9 cellular contexts compared by ENCODE assay signal in genomic region chr1:221611930-221612777, GRCh38.
A peak's percentile ranks its signal among the peaks of the same experiment; 100 is the strongest.
DNase-seq lines count a peak whose midpoint lies in the region; ATAC-seq and TF ChIP-seq lines count a peak whose summit lies in the region.
"Had no signal": no experiment of that assay in that cellular context is flagged by ENCODE, and none has a peak within 500 bp of the region (broad histone marks: within the 10 kb centered on the region; RNA-seq: fewer than 3 reads in every experiment).

No MANE protein-coding gene starts in this region.

- no peaks in the 10 kb centered on the region for H3K9me2 ChIP-seq in MM.1S (replicated peaks; ENCODE audit: insufficient read depth, low read length)

- 44 to 45% methylated on average over 6 of the region's 6 CpGs for WGBS in tibial nerve, 2 donors

- no peak overlapping the region for H3K4me3 Mint-ChIP-seq in WTC11
- H3K4me3 Mint-ChIP-seq: IgD-negative memory B cell had no signal

- no peaks in the 10 kb centered on the region for H3K27me3 Mint-ChIP-seq in WTC11 (ENCODE audit: low read depth)
- H3K27me3 Mint-ChIP-seq: IgD-negative memory B cell had no signal

- H3K4me1 ChIP-seq in HUES6 (ENCODE audit: control insufficient read depth, insufficient read depth, low read length): peaks cover 13% of the 10 kb centered on the region; the same call in 1 of the 2 replicates
- H3K4me1 ChIP-seq in tibial nerve: peaks cover 0 to 8% (median 0%) of the 10 kb centered on the region in 4 donors
- no peaks in the 10 kb centered on the region for H3K4me1 ChIP-seq in MM.1S (ENCODE audit: low read length)

- TF ChIP-seq POLR2A in tibial nerve (IDR thresholded peaks at IDR 0.05): no peak

- H3K9ac ChIP-seq in HUES6 (ENCODE audit: low read length): peak overlapping the region; percentile 43
- no peak overlapping the region for H3K9ac ChIP-seq in MM.1S (ENCODE audit: low read length)

- H3K36me3 Mint-ChIP-seq in WTC11: 0 out of 2 replicates have a peak, but pooled peaks cover 2% of the 10 kb centered on the region
- H3K36me3 Mint-ChIP-seq: IgD-negative memory B cell had no signal

- peaks cover 6% of the 10 kb centered on the region for H3K9me3 Mint-ChIP-seq in WTC11
- H3K9me3 Mint-ChIP-seq: IgD-negative memory B cell had no signal

- H3K4me2 ChIP-seq in MM.1S (ENCODE audit: low read depth, low read length): no peak overlapping the region

- no peaks in the 10 kb centered on the region for H4K20me1 ChIP-seq in MM.1S (ENCODE audit: insufficient read depth, low read length)

- TF ChIP-seq CTCF in WTC11 (IDR thresholded peaks at IDR 0.05): no peak
- no peak for TF ChIP-seq CTCF in tibial nerve (IDR thresholded peaks at IDR 0.05)
- no peak for TF ChIP-seq CTCF in MM.1S (IDR thresholded peaks at IDR 0.05; ENCODE audit: low read length)

- peaks cover 4% of the 10 kb centered on the region for H3K4me1 Mint-ChIP-seq in WTC11
- H3K4me1 Mint-ChIP-seq: IgD-negative memory B cell had no signal

- no peaks in the 10 kb centered on the region for H3K36me3 ChIP-seq in HUES6 (ENCODE audit: control insufficient read depth, insufficient read depth, low read length)
- H3K36me3 ChIP-seq in tibial nerve: no peaks in the 10 kb centered on the region
- no peaks in the 10 kb centered on the region for H3K36me3 ChIP-seq in MM.1S (replicated peaks; ENCODE audit: insufficient read depth, low read length)

- no peaks in the 10 kb centered on the region for H3K79me2 ChIP-seq in MM.1S (ENCODE audit: low read length)

- peak in 1 of 2 donors; percentile 48 for TF ChIP-seq EP300 in tibial nerve (IDR thresholded peaks at IDR 0.05)

- H3K9me3 ChIP-seq in HUES6 (ENCODE audit: control insufficient read depth, insufficient read depth, low read depth, low read length): no peaks in the 10 kb centered on the region
- H3K9me3 ChIP-seq in tibial nerve: no peaks in the 10 kb centered on the region
- H3K9me3 ChIP-seq in MM.1S (replicated peaks; ENCODE audit: insufficient read depth, low read length): no peaks in the 10 kb centered on the region

- POLR2A ChIA-PET in WTC11 (lab: Charles Lee): no interaction called here

- H3K27me3 ChIP-seq in HUES6 (ENCODE audit: control insufficient read depth, insufficient read depth, low read length): no peaks in the 10 kb centered on the region
- H3K27me3 ChIP-seq in tibial nerve: no peaks in the 10 kb centered on the region
- H3K27me3 ChIP-seq in MM.1S (replicated peaks; ENCODE audit: insufficient read depth, low read length): no peaks in the 10 kb centered on the region

- no peaks in the 10 kb centered on the region for H3F3A ChIP-seq in MM.1S (ENCODE audit: insufficient read depth, low read length)

- ATAC-seq in WTC11 (peak; percentile 39; the same call in 1 of the 2 replicates), HG02759 (IDR thresholded peaks at IDR 0.05; ENCODE audit: unreplicated experiment) (no peak)

- H2AFZ ChIP-seq in MM.1S (ENCODE audit: low read length): no peak overlapping the region

- CTCF ChIA-PET in WTC11 (lab: Charles Lee): no interaction called here

- peak overlapping the region; percentile 61; the same call in 1 of the 2 replicates for H3K27ac ChIP-seq in HUES6 (ENCODE audit: low read depth, low read length)
- H3K27ac ChIP-seq in tibial nerve: no peak overlapping the region
- no peak overlapping the region for H3K27ac ChIP-seq in MM.1S (ENCODE audit: low read length)

- DNase-seq in WTC11 (ENCODE audit: low spot score) (no peak), inferior parietal cortex (ENCODE audit: extremely low spot score) (peak; percentile 59), tibial nerve (ENCODE audit: low spot score in 2 of 2) (peak; percentile 21 to 24), MM.1S (no peak), ecto neural progenitor cell (ENCODE audit: low spot score) (no peak)
- DNase-seq: central memory CD4-positive, alpha-beta T cell had no signal

- no peak overlapping the region for H3K27ac Mint-ChIP-seq in WTC11
- H3K27ac Mint-ChIP-seq: IgD-negative memory B cell had no signal

- H3K4me3 ChIP-seq in HUES6 (ENCODE audit: low read depth, low read length): peak overlapping the region; percentile 7; the same call in 1 of the 2 replicates
- no peak overlapping the region for H3K4me3 ChIP-seq in tibial nerve
- H3K4me3 ChIP-seq in MM.1S (ENCODE audit: low read length): no peak overlapping the region

TF ChIP-seq in WTC11, 78 proteins besides CTCF, POLR2A, EP300 and RAD21:
- TF ChIP-seq CDX4 (CRISPR knock-in tag; IDR thresholded peaks at IDR 0.05; ENCODE audit: borderline replicate concordance) (no peak), NFE2L1 (CRISPR knock-in tag; IDR thresholded peaks at IDR 0.05) (no peak), ATF1 (CRISPR knock-in tag; IDR thresholded peaks at IDR 0.05) (no peak), GRHL2 (CRISPR knock-in tag; IDR thresholded peaks at IDR 0.05; ENCODE audit: insufficient replicate concordance, severe bottlenecking) (no peak), ZNF512 (CRISPR knock-in tag; IDR thresholded peaks at IDR 0.05; ENCODE audit: borderline replicate concordance) (no peak), CREB1 (CRISPR knock-in tag; IDR thresholded peaks at IDR 0.05) (no peak), OVOL2 (CRISPR knock-in tag; IDR thresholded peaks at IDR 0.05; ENCODE audit: borderline replicate concordance) (no peak)

Comparison
In these comparisons a context has a peak if more than half of its experiments do, and no peak if none do; other contexts are left out.
1. DNase-seq: peak in inferior parietal cortex (single experiment) and tibial nerve (2 of 2); none in WTC11 (single experiment), MM.1S (single experiment) and ecto neural progenitor cell (single experiment).